8 cellular contexts compared by ENCODE assay signal in genomic region chr10:71396084-71396713, GRCh38. TPM values are rescaled to one million over a fixed set of nuclear protein-coding genes. Genes with fewer than 3 reads are reported as not detected.
DNase-seq lines count a peak whose midpoint lies in the region; ATAC-seq, FAIRE-seq and TF ChIP-seq lines count a peak whose summit lies in the region.

No MANE protein-coding gene starts in this region.

- H4K20me1 ChIP-seq in astrocyte (ENCODE audit: insufficient read depth, low read length), result peaks cover 4% of the 10 kb centered on the region

- H3K4me3 ChIP-seq in astrocyte (ENCODE audit: insufficient read depth, low read depth, low read length), result no peak overlapping the region
- H3K4me3 ChIP-seq in iPS-15b (ENCODE audit: low read depth, low read length), result peak overlapping the region; percentile 45

- no peak overlapping the region for H3K27ac ChIP-seq in astrocyte (ENCODE audit: low read depth, low read length)

- H3K4me1 ChIP-seq in astrocyte (ENCODE audit: insufficient read depth, low read length) (peaks cover 6% of the 10 kb centered on the region), iPS-15b (ENCODE audit: control insufficient read depth, insufficient read depth, low read length) (peaks cover 5% of the 10 kb centered on the region)

- TF ChIP-seq POLR2A in GM18505 (IDR thresholded peaks at IDR 0.05; ENCODE audit: borderline replicate concordance, extremely low read depth, insufficient read depth, insufficient read length), result no peak

- H3K27me3 ChIP-seq in astrocyte (ENCODE audit: insufficient read depth, low read length) (peaks cover 62% of the 10 kb centered on the region), iPS-15b (ENCODE audit: control insufficient read depth, insufficient read depth, low read length) (peaks cover 57% of the 10 kb centered on the region)

- no peak overlapping the region for H3K27ac Mint-ChIP-seq in astrocyte (ENCODE audit: unreplicated experiment)

- peak overlapping the region; percentile 66 for H2AFZ ChIP-seq in astrocyte (ENCODE audit: low read depth, low read length)

- H3K9me3 Mint-ChIP-seq in astrocyte (ENCODE audit: unreplicated experiment), result no peaks in the 10 kb centered on the region

- peaks cover 85% of the 10 kb centered on the region for H3K27me3 Mint-ChIP-seq in astrocyte (ENCODE audit: low read depth, unreplicated experiment)

- H3K4me1 Mint-ChIP-seq in astrocyte (ENCODE audit: low read depth, unreplicated experiment), result peaks cover 2% of the 10 kb centered on the region

- DNase-seq in NCI-H2107 treated with DMSO at 0.1 percent for 48 hours (lab: John Stamatoyannopoulos, UW; ENCODE audit: unreplicated experiment), result peak; percentile 38
- DNase-seq in NCI-H2107 (lab: John Stamatoyannopoulos, UW), result no peak
- peak; percentile 65 for DNase-seq in NCI-H524 treated with DMSO at 0.1 percent for 48 hours (lab: John Stamatoyannopoulos, UW)
- peak; percentile 14 for DNase-seq in astrocyte (ENCODE audit: low read depth)
- peak; percentile 3 for DNase-seq in stimulated activated CD4-positive, alpha-beta T cell treated with anti-CD3 and anti-CD28 coated beads, Interleukin-2, amount 100 ng/mL, for 4 hours (ENCODE audit: low read depth)
- no peak for DNase-seq in cerebellar nuclear complex (lab: John Stamatoyannopoulos, UW)

- H3K36me3 Mint-ChIP-seq in astrocyte (ENCODE audit: low read depth, unreplicated experiment), result no peaks in the 10 kb centered on the region

- no peak for ATAC-seq in GM18505 (IDR thresholded peaks at IDR 0.05; ENCODE audit: unreplicated experiment)

- no peak for FAIRE-seq in astrocyte (lab: Jason Lieb, UNC)

- TF ChIP-seq CTCF in astrocyte (IDR thresholded peaks at IDR 0.05; ENCODE audit: insufficient read depth, low read depth, low read length), result no peak

- no peaks in the 10 kb centered on the region for H3K36me3 ChIP-seq in astrocyte (ENCODE audit: insufficient read depth, low read length)
- no peaks in the 10 kb centered on the region for H3K36me3 ChIP-seq in iPS-15b (ENCODE audit: control insufficient read depth, insufficient read depth, low read length)

- peak overlapping the region; percentile 40 for H3K4me3 Mint-ChIP-seq in astrocyte (ENCODE audit: unreplicated experiment)

- H3K9me3 ChIP-seq in astrocyte (ENCODE audit: insufficient read depth, low read depth, low read length) (no peaks in the 10 kb centered on the region), iPS-15b (ENCODE audit: control insufficient read depth, insufficient read depth, low read length) (no peaks in the 10 kb centered on the region)

- H3K79me2 ChIP-seq in astrocyte (ENCODE audit: insufficient read depth, low read length), result no peaks in the 10 kb centered on the region

- H3K4me2 ChIP-seq in astrocyte (ENCODE audit: low read length), result peak overlapping the region; percentile 75

- no peak overlapping the region for H3K9ac ChIP-seq in astrocyte (ENCODE audit: low read length)
- peak overlapping the region; percentile 54 for H3K9ac ChIP-seq in iPS-15b (ENCODE audit: low read depth, low read length)

RNA-seq across cellular contexts. Expression of gene CDH23, which starts 0.5 kb away (rescaled TPM):
- total RNA-seq in astrocyte, result 0.17 TPM in 1 of 2 replicates, not detected in the other

Comparison
In these comparisons a context has a peak if more than half of its experiments do, and no peak if none do; other contexts are left out.
1. DNase-seq: peak in NCI-H2107 treated with DMSO at 0.1 percent for 48 hours (single experiment), NCI-H524 treated with DMSO at 0.1 percent for 48 hours (single experiment), astrocyte (single experiment) and stimulated activated CD4-positive, alpha-beta T cell treated with anti-CD3 and anti-CD28 coated beads, Interleukin-2, amount 100 ng/mL, for 4 hours (single experiment); none in NCI-H2107 (single experiment) and cerebellar nuclear complex (0 of 2).